Comparison of ENCODE assay signal across 3 cellular contexts in the genomic region with DNA sequence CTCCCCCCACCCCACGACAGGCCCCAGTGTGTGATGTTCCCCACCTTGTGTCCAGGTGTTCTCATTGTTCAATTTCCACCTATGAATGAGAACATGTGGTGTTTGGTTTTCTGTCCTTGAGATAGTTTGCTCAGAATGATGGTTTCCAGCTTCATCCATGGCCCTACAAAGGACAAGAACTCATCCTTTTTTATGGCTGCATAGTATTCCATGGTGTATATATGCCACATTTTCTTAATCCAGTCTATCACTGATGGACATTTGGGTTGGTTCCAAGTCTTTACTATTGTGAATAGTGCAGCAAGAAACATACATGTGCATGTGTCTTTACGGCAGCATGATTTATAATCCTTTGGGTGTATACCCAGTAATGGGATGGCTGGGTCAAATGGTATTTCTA. TPM values are rescaled to one million over a fixed set of nuclear protein-coding genes. Genes with fewer than 3 reads are reported as not detected.
"Had no signal": no experiment of that assay in that cellular context is flagged by ENCODE, and none has a peak within 500 bp of the region (broad histone marks: within the 10 kb centered on the region; RNA-seq: fewer than 3 reads in every experiment).

No MANE protein-coding gene starts in this region.

RNA-seq across cellular contexts. Expression of gene XK, which starts 34.7 kb away (rescaled TPM):
- total RNA-seq: activated naive CD4-positive, alpha-beta T cell treated with anti-CD3 and anti-CD28 coated beads for 36 hours; activated T-cell treated with anti-CD3 and anti-CD28 coated beads, Interleukin-2, amount 50 U/mL, for 72 hours; activated T-helper 17 cell treated with anti-CD3 and anti-CD28 coated beads, Interleukin-2, amount 50 U/mL, for 72 hours had no signal
